ENCODE assay signal across 16 cellular contexts in genomic region chrX:9153299-9153698, GRCh38.
A peak's percentile ranks its signal among the peaks of the same experiment; 100 is the strongest.
DNase-seq lines count a peak whose midpoint lies in the region; ATAC-seq and TF ChIP-seq lines count a peak whose summit lies in the region.
"Had no signal": no experiment of that assay in that cellular context is flagged by ENCODE, and none has a peak within 500 bp of the region (broad histone marks: within the 10 kb centered on the region; RNA-seq: fewer than 3 reads in every experiment).

No MANE protein-coding gene starts in this region.

- DNase-seq in mammary epithelial cell: peak; percentile 3
- no peak for DNase-seq in MCF 10A (ENCODE audit: unreplicated experiment)
- no peak for DNase-seq in activated CD4-positive, alpha-beta memory T cell treated with anti-CD3 and anti-CD28 coated beads, Interleukin-2, amount 10 ng/mL, durations not matched to agents 7 days and 5 days
- DNase-seq in fibroblast of pulmonary artery (ENCODE audit: low read depth): peak; percentile 67
- peak; percentile 28 for DNase-seq in stromal cell of bone marrow (ENCODE audit: low read depth)
- DNase-seq in activated effector memory CD4-positive, alpha-beta T cell treated with anti-CD3 and anti-CD28 coated beads, Interleukin-2, amount 50 U/mL, for 16 hours: no peak
- no peak for DNase-seq in activated CD8-positive, alpha-beta memory T cell treated with anti-CD3 and anti-CD28 coated beads for 24 hours
- DNase-seq: activated CD4-positive, CD25-positive, alpha-beta regulatory T cell treated with anti-CD3 and anti-CD28 coated beads, Interleukin-2, amount 50 U/mL, for 72 hours; MG63; NCI-H748 treated with DMSO at 0.1 percent for 48 hours; stimulated activated CD4-positive, alpha-beta T cell treated with anti-CD3 and anti-CD28 coated beads, Interleukin-2, amount 100 ng/mL, for 24 hours; trophoblast cell had no signal

- no peak overlapping the region for H3K4me2 ChIP-seq in mammary epithelial cell (ENCODE audit: insufficient read depth, low read depth, low read length)
- H3K4me2 ChIP-seq: neural progenitor cell had no signal

- H3K79me2 ChIP-seq in mammary epithelial cell (ENCODE audit: insufficient read depth, low read length): no peaks in the 10 kb centered on the region

- BruUV-seq in mammary epithelial cell (replicated peaks; lab: Mats Ljungman, UMichigan): no TSS peak
- no TSS peak for BruUV-seq in MCF 10A (replicated peaks; lab: Mats Ljungman, UMichigan)

- H3K4me1 Mint-ChIP-seq in MCF 10A (ENCODE audit: insufficient read depth, unreplicated experiment): peaks cover 17% of the 10 kb centered on the region
- peaks cover 14% of the 10 kb centered on the region for H3K4me1 Mint-ChIP-seq in activated CD4-positive, alpha-beta memory T cell treated with anti-CD3 and anti-CD28 coated beads, Interleukin-2, amount 10 ng/mL, durations not matched to agents 7 days and 5 days

- CTCF ChIA-PET in mammary epithelial cell (lab: Charles Lee; ENCODE audit: low non-redundant PET) (no interaction called here), MCF 10A (lab: Yijun Ruan, JAX) (no interaction called here)
- CTCF ChIA-PET in activated CD4-positive, alpha-beta memory T cell treated with anti-CD3 and anti-CD28 coated beads, Interleukin-2, amount 10 ng/mL, durations not matched to agents 7 days and 5 days (lab: Charles Lee): no interaction called here

- no peaks in the 10 kb centered on the region for H3K27me3 Mint-ChIP-seq in MCF 10A (ENCODE audit: insufficient read depth, unreplicated experiment)
- H3K27me3 Mint-ChIP-seq in activated CD4-positive, alpha-beta memory T cell treated with anti-CD3 and anti-CD28 coated beads, Interleukin-2, amount 10 ng/mL, durations not matched to agents 7 days and 5 days: no peaks in the 10 kb centered on the region

- WGBS in mammary epithelial cell (ENCODE audit: low coverage, missing lambda C conversion rate): 29% methylated on average over 1 of the region's 1 CpG

- ATAC-seq in GM18498 (IDR thresholded peaks at IDR 0.05; ENCODE audit: unreplicated experiment): no peak
- ATAC-seq: Panc1 had no signal

- no peaks in the 10 kb centered on the region for H3K4me1 ChIP-seq in mammary epithelial cell (ENCODE audit: insufficient read depth, low read length)
- H3K4me1 ChIP-seq: right atrium auricular region had no signal

- H3K27ac Mint-ChIP-seq in MCF 10A (ENCODE audit: low read depth, unreplicated experiment): no peak overlapping the region
- H3K27ac Mint-ChIP-seq in activated CD4-positive, alpha-beta memory T cell treated with anti-CD3 and anti-CD28 coated beads, Interleukin-2, amount 10 ng/mL, durations not matched to agents 7 days and 5 days: peak overlapping the region; percentile 30
- H3K27ac Mint-ChIP-seq: neural progenitor cell had no signal

- no peaks in the 10 kb centered on the region for H4K20me1 ChIP-seq in mammary epithelial cell (ENCODE audit: insufficient read depth, low read length)

- POLR2A ChIA-PET in MCF 10A (lab: Yijun Ruan, JAX): no interaction called here
- POLR2A ChIA-PET in activated CD4-positive, alpha-beta memory T cell treated with anti-CD3 and anti-CD28 coated beads, Interleukin-2, amount 10 ng/mL, durations not matched to agents 7 days and 5 days (lab: Charles Lee): no interaction called here

- H3K4me3 ChIP-seq in mammary epithelial cell (replicated peaks in 1 of 3; ENCODE audit: insufficient read depth in 1 of 3, low read depth in 2 of 3, low read length in 3 of 3) (no peak overlapping the region), fibroblast of pulmonary artery (replicated peaks; ENCODE audit: low read depth, low read length) (no peak overlapping the region)
- H3K4me3 ChIP-seq: MG63, neural progenitor cell, right atrium auricular region had no signal

- no peak for TF ChIP-seq CTCF in mammary epithelial cell (conservative IDR thresholded peaks at IDR 0.05 in 1 of 2, IDR thresholded peaks at IDR 0.05 in 1 of 2; ENCODE audit: extremely low read depth in 1 of 2, insufficient read depth in 1 of 2, low read depth in 1 of 2, low read length in 2 of 2)
- TF ChIP-seq CTCF in MCF 10A (IDR thresholded peaks at IDR 0.05; ENCODE audit: unreplicated experiment): no peak
- TF ChIP-seq CTCF in fibroblast of pulmonary artery (IDR thresholded peaks at IDR 0.05; ENCODE audit: low read length, missing control alignments): no peak

- dilution Hi-C loops in mammary epithelial cell (cut with HindIII; ENCODE audit: low sequenced_read_pairs): no loop called here

- H2AFZ ChIP-seq in mammary epithelial cell (ENCODE audit: low read depth, low read length): no peak overlapping the region
- H2AFZ ChIP-seq: neural progenitor cell had no signal

- in situ Hi-C loops in mammary epithelial cell (cut with MboI; ENCODE audit: low sequenced_read_pairs in 2 of 2): no loop called here

- no peak overlapping the region for H3K27ac ChIP-seq in mammary epithelial cell (ENCODE audit: insufficient read depth, low read depth, low read length)
- H3K27ac ChIP-seq: neural progenitor cell, right atrium auricular region had no signal

- H3K9ac ChIP-seq in mammary epithelial cell (ENCODE audit: insufficient read depth, low read length): no peak overlapping the region
- H3K9ac ChIP-seq: neural progenitor cell had no signal

- H3K36me3 Mint-ChIP-seq in MCF 10A (ENCODE audit: insufficient read depth, unreplicated experiment): peaks cover 10% of the 10 kb centered on the region
- H3K36me3 Mint-ChIP-seq in activated CD4-positive, alpha-beta memory T cell treated with anti-CD3 and anti-CD28 coated beads, Interleukin-2, amount 10 ng/mL, durations not matched to agents 7 days and 5 days (ENCODE audit: low read depth): peaks cover 19% of the 10 kb centered on the region
- H3K36me3 Mint-ChIP-seq: neural progenitor cell had no signal

- intact Hi-C loops in mammary epithelial cell (cut with micrococcal nuclease): no loop called here
- intact Hi-C loops in MCF 10A (cut with micrococcal nuclease): no loop called here

- no peaks in the 10 kb centered on the region for H3K27me3 ChIP-seq in mammary epithelial cell (ENCODE audit: insufficient read depth, low read length)
- H3K27me3 ChIP-seq: MG63, neural progenitor cell, right atrium auricular region had no signal

- H3K9me3 Mint-ChIP-seq in MCF 10A (ENCODE audit: unreplicated experiment): peaks cover 2% of the 10 kb centered on the region
- H3K9me3 Mint-ChIP-seq in activated CD4-positive, alpha-beta memory T cell treated with anti-CD3 and anti-CD28 coated beads, Interleukin-2, amount 10 ng/mL, durations not matched to agents 7 days and 5 days: peaks cover 6% of the 10 kb centered on the region

- H3K4me3 Mint-ChIP-seq in MCF 10A (ENCODE audit: unreplicated experiment): no peak overlapping the region
- H3K4me3 Mint-ChIP-seq in activated CD4-positive, alpha-beta memory T cell treated with anti-CD3 and anti-CD28 coated beads, Interleukin-2, amount 10 ng/mL, durations not matched to agents 7 days and 5 days: no peak overlapping the region
- H3K4me3 Mint-ChIP-seq: neural progenitor cell had no signal

- no peaks in the 10 kb centered on the region for H3K36me3 ChIP-seq in mammary epithelial cell (ENCODE audit: insufficient read depth, low read length)
- H3K36me3 ChIP-seq: MG63, neural progenitor cell, right atrium auricular region had no signal

- H3K9me3 ChIP-seq in mammary epithelial cell (replicated peaks; ENCODE audit: insufficient read depth, low read length): peaks cover 9% of the 10 kb centered on the region
- H3K9me3 ChIP-seq: MG63, right atrium auricular region had no signal

Comparison
In these comparisons a context has a peak if more than half of its experiments do, and no peak if none do; other contexts are left out.
1. DNase-seq: peak in mammary epithelial cell (single experiment), fibroblast of pulmonary artery (single experiment) and stromal cell of bone marrow (single experiment); none in MCF 10A (single experiment), activated CD4-positive, alpha-beta memory T cell treated with anti-CD3 and anti-CD28 coated beads, Interleukin-2, amount 10 ng/mL, durations not matched to agents 7 days and 5 days (single experiment), activated effector memory CD4-positive, alpha-beta T cell treated with anti-CD3 and anti-CD28 coated beads, Interleukin-2, amount 50 U/mL, for 16 hours (single experiment) and activated CD8-positive, alpha-beta memory T cell treated with anti-CD3 and anti-CD28 coated beads for 24 hours (single experiment).